8 cellular contexts compared by ENCODE assay signal in the genomic region with DNA sequence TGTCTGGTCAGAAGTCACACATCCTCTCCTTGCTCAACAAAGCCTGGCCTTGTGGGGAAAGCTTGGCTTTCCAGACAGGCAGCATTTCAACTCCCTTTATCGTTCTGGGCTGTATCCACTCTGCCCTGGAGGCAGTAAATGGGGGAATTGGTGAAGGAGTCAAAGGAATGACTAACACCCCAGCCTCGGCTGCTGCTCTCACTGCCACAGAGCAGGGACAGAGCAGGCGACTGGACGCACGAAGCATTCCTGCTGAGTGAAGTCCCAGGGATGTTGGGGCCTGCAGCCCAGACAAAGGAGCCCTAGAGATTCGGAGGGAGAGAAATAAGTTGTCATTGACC. TPM values are rescaled to one million over a fixed set of nuclear protein-coding genes. Genes with fewer than 3 reads are reported as not detected.
DNase-seq lines count a peak whose midpoint lies in the region; ATAC-seq and TF ChIP-seq lines count a peak whose summit lies in the region.
"Had no signal": no experiment of that assay in that cellular context is flagged by ENCODE, and none has a peak within 500 bp of the region (broad histone marks: within the 10 kb centered on the region; RNA-seq: fewer than 3 reads in every experiment).

No MANE protein-coding gene starts in this region.

- H3K27me3 Mint-ChIP-seq in IgD-negative memory B cell, result no peaks in the 10 kb centered on the region
- no peaks in the 10 kb centered on the region for H3K27me3 Mint-ChIP-seq in effector memory CD8-positive, alpha-beta T cell
- H3K27me3 Mint-ChIP-seq in CD14-positive monocyte (ENCODE audit: low read depth in 3 of 3), result peaks cover 11 to 18% (median 15%) of the 10 kb centered on the region in 3 donors

- no peak overlapping the region for H2AK5ac ChIP-seq in neuronal stem cell (ENCODE audit: low read depth, low read length)

- no peak overlapping the region for H4K91ac ChIP-seq in neuronal stem cell (ENCODE audit: low read depth, low read length, poor library complexity)

- peak; percentile 37 for DNase-seq in Daoy (ENCODE audit: low read depth)
- no peak for DNase-seq in effector memory CD8-positive, alpha-beta T cell
- no peak for DNase-seq in neuronal stem cell (ENCODE audit: low spot score)
- no peak for DNase-seq in tibial nerve (ENCODE audit: low spot score in 2 of 2)
- no peak for DNase-seq in CD14-positive monocyte (ENCODE audit: low spot score)
- no peak for DNase-seq in DMS53 (lab: John Stamatoyannopoulos, UW)

- H3K4me1 ChIP-seq in neuronal stem cell (ENCODE audit: control insufficient read depth in 2 of 2, insufficient read depth in 1 of 2, low read depth in 1 of 2, low read length in 2 of 2) (peaks cover 0 to 7% of the 10 kb centered on the region in 2 donors), tibial nerve (peaks cover 0 to 19% (median 6%) of the 10 kb centered on the region in 4 donors)

- ATAC-seq in effector memory CD8-positive, alpha-beta T cell (replicated peaks), result no peak

- intact Hi-C loops in CD14-positive monocyte (cut with micrococcal nuclease), result loop anchor here (2.0 to 10.0 kb wide), 4 partner anchors 256 to 449 kb away; no protein-coding TSS in a partner anchor

- no peak overlapping the region for H3K27ac ChIP-seq in neuronal stem cell (replicated peaks; ENCODE audit: low read length)
- no peak overlapping the region for H3K27ac ChIP-seq in tibial nerve

- TF ChIP-seq CTCF in tibial nerve (IDR thresholded peaks at IDR 0.05) (no peak), CD14-positive monocyte (IDR thresholded peaks at IDR 0.05) (no peak)

- H2BK120ac ChIP-seq in neuronal stem cell (ENCODE audit: low read depth, low read length), result no peak overlapping the region

- no peak overlapping the region for H2BK5ac ChIP-seq in neuronal stem cell (ENCODE audit: low read length)

- H2BK12ac ChIP-seq in neuronal stem cell (ENCODE audit: low read length), result no peak overlapping the region

- no peak overlapping the region for H3K9ac ChIP-seq in neuronal stem cell (ENCODE audit: low read depth, low read length, poor library complexity)

- H3K4me2 ChIP-seq in neuronal stem cell (ENCODE audit: insufficient read depth, low read length, poor library complexity, severe bottlenecking), result no peak overlapping the region

- H2BK15ac ChIP-seq in neuronal stem cell (ENCODE audit: low read length), result no peak overlapping the region

- no CpG with 5 or more reads among the region's 6 CpGs for WGBS in neuronal stem cell (ENCODE audit: extremely low coverage in 2 of 2, insufficient read length in 2 of 2, insufficient replicate concordance in 1 of 2), 2 donors
- 50 to 70% methylated on average over 5 to 6 of the region's 6 CpGs for WGBS in tibial nerve, 2 donors

- H3K9me3 Mint-ChIP-seq in IgD-negative memory B cell, result peaks cover 0 to 2% (median 0%) of the 10 kb centered on the region in 3 donors
- H3K9me3 Mint-ChIP-seq in effector memory CD8-positive, alpha-beta T cell, result no peaks in the 10 kb centered on the region
- H3K9me3 Mint-ChIP-seq in CD14-positive monocyte, result peaks cover 0 to 2% (median 0%) of the 10 kb centered on the region in 7 donors

- H3K23ac ChIP-seq in neuronal stem cell (ENCODE audit: low read depth, low read length, poor library complexity), result no peak overlapping the region

- no peaks in the 10 kb centered on the region for H3K36me3 ChIP-seq in neuronal stem cell (replicated peaks in 1 of 2; ENCODE audit: control insufficient read depth in 2 of 2, insufficient read depth in 2 of 2, low read length in 2 of 2)
- H3K36me3 ChIP-seq in tibial nerve, result no peaks in the 10 kb centered on the region

- no peak for TF ChIP-seq EP300 in tibial nerve (IDR thresholded peaks at IDR 0.05)

- H3K4me3 Mint-ChIP-seq in IgD-negative memory B cell (peak overlapping the region in 3 of 4 donors; percentile 51 to 76 (median 69)), CD14-positive monocyte (no peak overlapping the region)
- peak overlapping the region; percentile 77 to 84 for H3K4me3 Mint-ChIP-seq in effector memory CD8-positive, alpha-beta T cell

- no peak overlapping the region for H3K4ac ChIP-seq in neuronal stem cell (ENCODE audit: low read length)

- H3K4me1 Mint-ChIP-seq in IgD-negative memory B cell (peaks cover 19 to 24% (median 20%) of the 10 kb centered on the region in 3 donors), CD14-positive monocyte (peaks cover 16% of the 10 kb centered on the region)
- H3K4me1 Mint-ChIP-seq in effector memory CD8-positive, alpha-beta T cell (ENCODE audit: low read depth in 2 of 2), result peaks cover 28 to 32% of the 10 kb centered on the region in 2 donors

- H2AFZ ChIP-seq in neuronal stem cell (ENCODE audit: low read length), result peak overlapping the region; percentile 58

- H3K4me3 ChIP-seq in neuronal stem cell (ENCODE audit: low read length in 2 of 2) (no peak overlapping the region), tibial nerve (no peak overlapping the region)

- peak overlapping the region in 2 of 3 donors; percentile 83 to 91 for H3K27ac Mint-ChIP-seq in IgD-negative memory B cell
- peak overlapping the region; percentile 86 for H3K27ac Mint-ChIP-seq in effector memory CD8-positive, alpha-beta T cell
- peak overlapping the region in 2 of 7 donors; percentile 8 to 40 for H3K27ac Mint-ChIP-seq in CD14-positive monocyte

- no peak overlapping the region for H4K8ac ChIP-seq in neuronal stem cell (ENCODE audit: low read depth, low read length)

- no peak overlapping the region for H3K18ac ChIP-seq in neuronal stem cell (ENCODE audit: low read length)

- no peak overlapping the region for H3K14ac ChIP-seq in neuronal stem cell (ENCODE audit: low read length)

- H3K36me3 Mint-ChIP-seq in IgD-negative memory B cell, result peaks cover 5% of the 10 kb centered on the region
- H3K36me3 Mint-ChIP-seq in effector memory CD8-positive, alpha-beta T cell (ENCODE audit: insufficient read depth), result no peaks in the 10 kb centered on the region
- H3K36me3 Mint-ChIP-seq in CD14-positive monocyte, result no peaks in the 10 kb centered on the region

- TF ChIP-seq POLR2A in tibial nerve (IDR thresholded peaks at IDR 0.05), result no peak

- H3K79me1 ChIP-seq in neuronal stem cell (ENCODE audit: low read depth, low read length), result no peaks in the 10 kb centered on the region

- peaks cover 0 to 20% (median 0%) of the 10 kb centered on the region in 3 experiments for H3K27me3 ChIP-seq in neuronal stem cell (ENCODE audit: control insufficient read depth in 3 of 3, insufficient read depth in 3 of 3, low read depth in 1 of 3, low read length in 3 of 3)
- H3K27me3 ChIP-seq in tibial nerve, result no peaks in the 10 kb centered on the region

- H3K9me3 ChIP-seq in neuronal stem cell (replicated peaks in 1 of 2; ENCODE audit: control insufficient read depth in 2 of 2, insufficient read depth in 1 of 2, low read depth in 1 of 2, low read length in 2 of 2) (no peaks in the 10 kb centered on the region), tibial nerve (no peaks in the 10 kb centered on the region)

RNA-seq across cellular contexts. Expression of gene WNT11, which starts 52.7 kb away (rescaled TPM):
- 1.4 and 4.6 TPM in 2 replicates for total RNA-seq in Daoy (2014; rRNA removed; shearing (Covaris generic))
- not detected for polyA plus RNA-seq in IgD-negative memory B cell
- polyA plus RNA-seq in neuronal stem cell (2013, experiment 1 of 2), result 0.15 TPM
- polyA plus RNA-seq in neuronal stem cell (2013, experiment 2 of 2), result 0.12 TPM
- total RNA-seq in tibial nerve, result 10 to 100 TPM; 14.2 to 65.7 (median 27.5) TPM
- under 1 TPM; 0.09 to 0.24 TPM for polyA plus RNA-seq in CD14-positive monocyte
- total RNA-seq: LHCN-M2 had no signal

Comparison
In these comparisons a context has a peak if more than half of its experiments do, and no peak if none do; other contexts are left out.
1. H3K4me3 Mint-ChIP-seq: peak in IgD-negative memory B cell (3 of 4) and effector memory CD8-positive, alpha-beta T cell (2 of 2); none in CD14-positive monocyte (0 of 2).